16 cellular contexts compared by ENCODE assay signal in genomic region chr2:221532641-221533040, GRCh38. TPM values are rescaled to one million over a fixed set of nuclear protein-coding genes. Genes with fewer than 3 reads are reported as not detected.
DNase-seq lines count a peak whose midpoint lies in the region; TF ChIP-seq lines count a peak whose summit lies in the region.
"Had no signal": no experiment of that assay in that cellular context is flagged by ENCODE, and none has a peak within 500 bp of the region (broad histone marks: within the 10 kb centered on the region; RNA-seq: fewer than 3 reads in every experiment).

No MANE protein-coding gene starts in this region.

- BruUV-seq in PC-9 (replicated peaks; lab: Mats Ljungman, UMichigan) = no TSS peak

- no peak overlapping the region for H4K12ac ChIP-seq in trophoblast cell (ENCODE audit: low read depth, low read length)

- no peak overlapping the region for H3K56ac ChIP-seq in mesendoderm (ENCODE audit: low read length)

- H3K9ac ChIP-seq in mesenchymal stem cell (ENCODE audit: low read length) = no peak overlapping the region
- H3K9ac ChIP-seq in trophoblast cell (ENCODE audit: low read length) = peak overlapping the region; percentile 4
- H3K9ac ChIP-seq in mesendoderm (ENCODE audit: low read length) = no peak overlapping the region
- H3K9ac ChIP-seq: GM23248, KMS-11 had no signal

- H3K9me2 ChIP-seq in PC-9 (ENCODE audit: insufficient read depth) = 0 out of 2 replicates have a peak, but pooled peaks cover 4% of the 10 kb centered on the region

- H4K8ac ChIP-seq in mesenchymal stem cell (ENCODE audit: low read length) (peak overlapping the region; percentile 1), trophoblast cell (ENCODE audit: low read depth, low read length) (no peak overlapping the region), mesendoderm (ENCODE audit: low read depth, low read length) (no peak overlapping the region)

- H3K36me3 ChIP-seq in CD8-positive, alpha-beta memory T cell (ENCODE audit: insufficient read depth, low read length) = no peaks in the 10 kb centered on the region
- no peaks in the 10 kb centered on the region for H3K36me3 ChIP-seq in PC-9 (ENCODE audit: low read depth)
- H3K36me3 ChIP-seq in mesenchymal stem cell (ENCODE audit: control insufficient read depth in 1 of 2, insufficient read depth in 2 of 2, low read depth in 1 of 2, low read length in 2 of 2) = peaks cover 4 to 9% of the 10 kb centered on the region in 2 experiments
- H3K36me3 ChIP-seq in trophoblast cell (ENCODE audit: control insufficient read depth in 1 of 2, insufficient read depth in 2 of 2, low read length in 2 of 2) = no peaks in the 10 kb centered on the region
- H3K36me3 ChIP-seq in mesendoderm (ENCODE audit: control insufficient read depth, insufficient read depth, low read length) = no peaks in the 10 kb centered on the region
- H3K36me3 ChIP-seq: BE2C had no signal

- 100% methylated on average over 3 of the region's 3 CpGs for WGBS in mesenchymal stem cell
- WGBS in trophoblast cell (ENCODE audit: extremely low coverage, insufficient coverage, insufficient read length) = no CpG with 5 or more reads among the region's 3 CpGs
- no CpG with 5 or more reads among the region's 3 CpGs for WGBS in mesendoderm (ENCODE audit: extremely low coverage, insufficient coverage, low lambda C conversion rate)

- H4K91ac ChIP-seq in mesenchymal stem cell (ENCODE audit: low read length) = peak overlapping the region; percentile 59
- no peak overlapping the region for H4K91ac ChIP-seq in trophoblast cell (ENCODE audit: low read depth, low read length)

- no peaks in the 10 kb centered on the region for H3K27me3 ChIP-seq in CD8-positive, alpha-beta memory T cell (ENCODE audit: insufficient read depth, low read length, poor library complexity, severe bottlenecking)
- H3K27me3 ChIP-seq in PC-9 (ENCODE audit: insufficient read depth, low read depth) (no peaks in the 10 kb centered on the region), mesenchymal stem cell (ENCODE audit: control insufficient read depth in 1 of 2, insufficient read depth in 1 of 2, low read length in 2 of 2) (no peaks in the 10 kb centered on the region), trophoblast cell (ENCODE audit: insufficient read depth, low read length) (no peaks in the 10 kb centered on the region), mesendoderm (ENCODE audit: insufficient read depth, low read length, poor library complexity) (no peaks in the 10 kb centered on the region)
- H3K27me3 ChIP-seq: BE2C had no signal

- H3K79me1 ChIP-seq in mesenchymal stem cell (replicated peaks; ENCODE audit: low read length, poor library complexity, severe bottlenecking) (peaks cover 17% of the 10 kb centered on the region), trophoblast cell (ENCODE audit: low read length) (no peaks in the 10 kb centered on the region), mesendoderm (ENCODE audit: low read length) (peaks cover 7% of the 10 kb centered on the region)

- H2AK5ac ChIP-seq in mesenchymal stem cell (ENCODE audit: low read length, severe bottlenecking) (peak overlapping the region; percentile 62), trophoblast cell (ENCODE audit: low read length) (no peak overlapping the region), mesendoderm (ENCODE audit: low read length) (no peak overlapping the region)

- H3K4ac ChIP-seq in mesenchymal stem cell (ENCODE audit: low read depth in 1 of 2, low read length in 2 of 2) = peak overlapping the region in 1 of 2 experiments; percentile 49
- H3K4ac ChIP-seq in trophoblast cell (ENCODE audit: low read depth, low read length) = no peak overlapping the region
- no peak overlapping the region for H3K4ac ChIP-seq in mesendoderm (ENCODE audit: low read depth, low read length)

- H3K36me3 Mint-ChIP-seq in CD8-positive, alpha-beta memory T cell = peaks cover 0 to 6% (median 3%) of the 10 kb centered on the region in 3 donors

- no peaks in the 10 kb centered on the region for H4K20me1 ChIP-seq in PC-9 (ENCODE audit: insufficient read depth)

- intact Hi-C loops in PC-9 (cut with micrococcal nuclease; ENCODE audit: unreplicated experiment) = no loop called here

- no peak overlapping the region for H3K23ac ChIP-seq in mesenchymal stem cell (ENCODE audit: low read length in 2 of 2)
- H3K23ac ChIP-seq in trophoblast cell (ENCODE audit: low read length) = no peak overlapping the region
- H3K23ac ChIP-seq in mesendoderm (ENCODE audit: low read length) = no peak overlapping the region

- no peaks in the 10 kb centered on the region for H3K9me3 Mint-ChIP-seq in CD8-positive, alpha-beta memory T cell

- H3F3A ChIP-seq in PC-9 (ENCODE audit: insufficient read depth, low read depth) = peaks cover 7% of the 10 kb centered on the region; the same call in 1 of the 2 replicates

- H3K27me3 Mint-ChIP-seq in CD8-positive, alpha-beta memory T cell = peaks cover 0 to 2% of the 10 kb centered on the region in 2 donors

- H2BK12ac ChIP-seq in mesenchymal stem cell (ENCODE audit: low read length in 2 of 2) = peak overlapping the region in 1 of 2 experiments; percentile 74
- H2BK12ac ChIP-seq in trophoblast cell (ENCODE audit: low read length) = no peak overlapping the region

- H3K4me2 ChIP-seq in PC-9 = peak overlapping the region; percentile 12; the same call in 1 of the 2 replicates
- no peak overlapping the region for H3K4me2 ChIP-seq in mesenchymal stem cell (ENCODE audit: low read length, poor library complexity, severe bottlenecking)
- no peak overlapping the region for H3K4me2 ChIP-seq in trophoblast cell (ENCODE audit: low read length)
- no peak overlapping the region for H3K4me2 ChIP-seq in mesendoderm (ENCODE audit: low read length)
- H3K4me2 ChIP-seq: A549, KMS-11 had no signal

- H4K5ac ChIP-seq in mesendoderm (ENCODE audit: low read length) = no peak overlapping the region

- no peaks in the 10 kb centered on the region for H3K9me3 ChIP-seq in CD8-positive, alpha-beta memory T cell (ENCODE audit: low read length)
- H3K9me3 ChIP-seq in PC-9 (ENCODE audit: insufficient read depth, low read depth) (no peaks in the 10 kb centered on the region), mesenchymal stem cell (ENCODE audit: control insufficient read depth, low read length) (no peaks in the 10 kb centered on the region), trophoblast cell (ENCODE audit: insufficient read depth, low read depth, low read length) (no peaks in the 10 kb centered on the region)
- H3K9me3 ChIP-seq: A549, BE2C had no signal

- no peak overlapping the region for H3K18ac ChIP-seq in mesenchymal stem cell (ENCODE audit: low read depth in 1 of 2, low read length in 2 of 2)
- no peak overlapping the region for H3K18ac ChIP-seq in trophoblast cell (ENCODE audit: low read length)
- H3K18ac ChIP-seq in mesendoderm (ENCODE audit: low read length) = no peak overlapping the region

- H2AFZ ChIP-seq in PC-9 (no peak overlapping the region), mesenchymal stem cell (ENCODE audit: low read depth, low read length) (no peak overlapping the region), trophoblast cell (ENCODE audit: insufficient read depth, low read length, poor library complexity) (no peak overlapping the region)
- H2AFZ ChIP-seq: GM23248 had no signal

- no peak for TF ChIP-seq CTCF in PC-9 (conservative IDR thresholded peaks at IDR 0.05)

- H3K4me1 ChIP-seq in CD8-positive, alpha-beta memory T cell (ENCODE audit: insufficient read depth, low read length) = peaks cover 25% of the 10 kb centered on the region
- H3K4me1 ChIP-seq in PC-9 (replicated peaks; ENCODE audit: insufficient read depth) = peaks cover 17% of the 10 kb centered on the region
- peaks cover 13% of the 10 kb centered on the region for H3K4me1 ChIP-seq in mesenchymal stem cell (ENCODE audit: control insufficient read depth, insufficient read depth, low read depth, low read length)
- no peaks in the 10 kb centered on the region for H3K4me1 ChIP-seq in trophoblast cell (ENCODE audit: control insufficient read depth in 1 of 2, insufficient read depth in 2 of 2, low read length in 2 of 2)
- H3K4me1 ChIP-seq in mesendoderm (ENCODE audit: control insufficient read depth, low read depth, low read length) = peaks cover 7% of the 10 kb centered on the region
- H3K4me1 ChIP-seq: BE2C had no signal

- H3K14ac ChIP-seq in mesenchymal stem cell (ENCODE audit: low read length in 2 of 2) (no peak overlapping the region), trophoblast cell (ENCODE audit: low read length) (no peak overlapping the region)

- no peak overlapping the region for H2BK15ac ChIP-seq in mesenchymal stem cell (ENCODE audit: low read depth, poor library complexity, severe bottlenecking)
- no peak overlapping the region for H2BK15ac ChIP-seq in mesendoderm (replicated peaks; ENCODE audit: low read depth)

- DNase-seq in CD8-positive, alpha-beta memory T cell = no peak
- DNase-seq in PC-9 = no peak
- no peak for DNase-seq in mesenchymal stem cell
- no peak for DNase-seq in trophoblast cell
- DNase-seq in HuH-7.5 (ENCODE audit: low spot score) = no peak
- DNase-seq in mesendoderm = no peak
- DNase-seq in NCI-H2029 (lab: John Stamatoyannopoulos, UW) = no peak
- no peak for DNase-seq in DMS 273 (lab: John Stamatoyannopoulos, UW; ENCODE audit: unreplicated experiment)
- DNase-seq: BE2C, Calu3, DMS79, H7 had no signal

- H2BK5ac ChIP-seq in mesenchymal stem cell (ENCODE audit: low read depth, low read length, poor library complexity, severe bottlenecking) = no peak overlapping the region
- H2BK5ac ChIP-seq in trophoblast cell (ENCODE audit: low read depth, low read length, poor library complexity) = no peak overlapping the region
- no peak overlapping the region for H2BK5ac ChIP-seq in mesendoderm (ENCODE audit: low read length)

- H3K27ac ChIP-seq in CD8-positive, alpha-beta memory T cell (ENCODE audit: low read depth, low read length) = no peak overlapping the region
- no peak overlapping the region for H3K27ac ChIP-seq in PC-9
- no peak overlapping the region for H3K27ac ChIP-seq in mesenchymal stem cell (ENCODE audit: low read length, poor library complexity, severe bottlenecking)
- H3K27ac ChIP-seq in trophoblast cell (ENCODE audit: low read depth, low read length) = no peak overlapping the region
- H3K27ac ChIP-seq in mesendoderm (ENCODE audit: low read depth, low read length) = no peak overlapping the region
- H3K27ac ChIP-seq: A549, C4-2B, GM23248, KMS-11 had no signal

- peak overlapping the region in 5 of 8 donors; percentile 12 to 46 (median 18) for H3K27ac Mint-ChIP-seq in CD8-positive, alpha-beta memory T cell

- H3K4me3 ChIP-seq in CD8-positive, alpha-beta memory T cell (ENCODE audit: low read length) = no peak overlapping the region
- H3K4me3 ChIP-seq in PC-9 (no peak overlapping the region), mesenchymal stem cell (ENCODE audit: insufficient read depth in 1 of 2, low read depth in 1 of 2, low read length in 2 of 2) (no peak overlapping the region), trophoblast cell (ENCODE audit: low read depth, low read length) (no peak overlapping the region), mesendoderm (ENCODE audit: low read length) (no peak overlapping the region)
- H3K4me3 ChIP-seq: A549, GM23248 had no signal

- no peak overlapping the region for H3K4me3 Mint-ChIP-seq in CD8-positive, alpha-beta memory T cell

- POLR2A ChIA-PET in CD8-positive, alpha-beta memory T cell (lab: Charles Lee) = no interaction called here
- POLR2A ChIA-PET in PC-9 (lab: Charles Lee; ENCODE audit: unreplicated experiment) = no interaction called here

- H3K79me2 ChIP-seq in PC-9 (ENCODE audit: low read depth) = no peaks in the 10 kb centered on the region; the same call in 1 of the 2 replicates
- H3K79me2 ChIP-seq in trophoblast cell (ENCODE audit: control insufficient read depth, insufficient read depth, low read length, poor library complexity) = no peaks in the 10 kb centered on the region
- no peaks in the 10 kb centered on the region for H3K79me2 ChIP-seq in mesendoderm (ENCODE audit: control insufficient read depth, insufficient read depth, low read length)

- H3K4me1 Mint-ChIP-seq in CD8-positive, alpha-beta memory T cell = peaks cover 40 to 65% (median 56%) of the 10 kb centered on the region in 3 donors

- CTCF ChIA-PET in CD8-positive, alpha-beta memory T cell (lab: Charles Lee) = no interaction called here
- CTCF ChIA-PET in PC-9 (lab: Charles Lee) = no interaction called here

- no peak overlapping the region for H2BK120ac ChIP-seq in mesenchymal stem cell (ENCODE audit: low read depth, low read length)
- H2BK120ac ChIP-seq in trophoblast cell (ENCODE audit: insufficient read depth, low read length, poor library complexity) = no peak overlapping the region
- H2BK120ac ChIP-seq in mesendoderm (ENCODE audit: low read depth, low read length) = no peak overlapping the region

RNA-seq across cellular contexts. Expression of gene EPHA4, which starts 39.5 kb away (rescaled TPM):
- 10 to 100 TPM in 1 of 2 experiments, 1 to 10 TPM in 1; 7.8 to 10.2 TPM for total RNA-seq in CD8-positive, alpha-beta memory T cell
- 19.3 TPM for polyA plus RNA-seq in CD8-positive, alpha-beta memory T cell
- 10.6 and 21.3 TPM in 2 replicates for total RNA-seq in PC-9 (2021)
- polyA plus RNA-seq in mesenchymal stem cell (2013, experiment 1 of 2) = 4.7 TPM
- polyA plus RNA-seq in mesenchymal stem cell (2013, experiment 2 of 2) = 3.4 TPM
- polyA plus RNA-seq in trophoblast cell (2013) = 5.3 and 6.3 TPM in 2 replicates
- polyA plus RNA-seq in mesendoderm (2013, experiment 1 of 2) = 14.3 TPM
- polyA plus RNA-seq in mesendoderm (2013, experiment 2 of 2) = 14.8 TPM
